14 cellular contexts compared by ENCODE assay signal in the genomic region with DNA sequence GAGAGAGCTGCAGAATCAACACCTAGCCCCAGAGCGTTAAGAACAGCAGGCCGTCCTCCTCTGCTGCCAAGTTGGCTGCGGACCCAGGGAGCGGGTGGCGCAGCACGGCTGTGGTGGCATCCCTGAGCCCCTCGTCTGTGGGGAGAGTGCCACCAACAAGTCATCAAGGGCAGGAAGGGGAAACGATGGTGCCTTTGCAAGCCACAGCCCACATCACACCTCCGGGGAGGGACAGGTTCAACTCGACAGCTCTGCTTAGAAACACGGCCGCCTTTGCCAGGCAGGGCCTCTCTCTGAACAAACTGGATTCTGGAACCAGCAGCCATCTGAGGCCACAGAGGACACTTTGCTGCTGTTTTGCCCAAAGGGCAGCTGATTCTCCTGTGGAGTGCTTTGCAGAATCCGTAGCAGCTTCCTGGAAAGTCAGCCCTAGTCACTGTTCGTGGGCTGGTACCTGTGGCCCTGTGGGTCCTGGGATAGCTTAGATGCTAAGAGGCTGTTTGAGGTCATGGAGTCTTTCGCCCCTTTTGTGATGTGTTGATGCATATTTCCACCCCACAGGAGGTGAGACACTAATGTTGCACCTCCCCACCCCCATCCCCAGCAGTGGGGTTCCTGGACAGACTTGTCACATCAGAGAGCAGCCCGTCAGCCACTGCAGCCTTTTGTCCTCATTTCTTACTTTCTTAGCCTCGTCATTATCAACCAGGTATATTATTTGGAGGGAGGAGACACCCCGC.
DNase-seq lines count a peak whose midpoint lies in the region; ATAC-seq, FAIRE-seq and TF ChIP-seq lines count a peak whose summit lies in the region.
"Had no signal": no experiment of that assay in that cellular context is flagged by ENCODE, and none has a peak within 500 bp of the region (broad histone marks: within the 10 kb centered on the region; RNA-seq: fewer than 3 reads in every experiment).

No MANE protein-coding gene starts in this region.

- no peaks in the 10 kb centered on the region for H3K79me2 ChIP-seq in H9 (ENCODE audit: insufficient read depth, low read length)

- no peak overlapping the region; a peak in 1 of 7 replicates for H3K27ac Mint-ChIP-seq in H9
- H3K27ac Mint-ChIP-seq in activated CD4-positive, alpha-beta memory T cell treated with anti-CD3 and anti-CD28 coated beads for 36 hours: peak overlapping the region; percentile 77
- H3K27ac Mint-ChIP-seq in activated naive CD8-positive, alpha-beta T cell: peak overlapping the region; percentile 54
- H3K27ac Mint-ChIP-seq in WTC11: no peak overlapping the region

- no peak overlapping the region for H3K4me3 Mint-ChIP-seq in H9
- H3K4me3 Mint-ChIP-seq in activated CD4-positive, alpha-beta memory T cell treated with anti-CD3 and anti-CD28 coated beads for 36 hours: no peak overlapping the region
- H3K4me3 Mint-ChIP-seq in activated naive CD8-positive, alpha-beta T cell: peak overlapping the region; percentile 68
- no peak overlapping the region for H3K4me3 Mint-ChIP-seq in WTC11

- POLR2A ChIA-PET in activated CD4-positive, alpha-beta memory T cell treated with anti-CD3 and anti-CD28 coated beads for 36 hours (lab: Charles Lee): no interaction called here
- POLR2A ChIA-PET in WTC11 (lab: Charles Lee): interaction anchor here (0.7 kb wide), 1 partner anchor 1433 kb away, joined by 3 read pairs; no protein-coding TSS in a partner anchor

- H3K36me3 Mint-ChIP-seq in H9 (ENCODE audit: insufficient read depth in 1 of 3, low read depth in 3 of 3) (no peaks in the 10 kb centered on the region), WTC11 (no peaks in the 10 kb centered on the region)
- H3K36me3 Mint-ChIP-seq in activated CD4-positive, alpha-beta memory T cell treated with anti-CD3 and anti-CD28 coated beads for 36 hours: peaks cover 5% of the 10 kb centered on the region
- peaks cover 8% of the 10 kb centered on the region for H3K36me3 Mint-ChIP-seq in activated naive CD8-positive, alpha-beta T cell

- CTCF ChIA-PET in activated CD4-positive, alpha-beta memory T cell treated with anti-CD3 and anti-CD28 coated beads for 36 hours (lab: Charles Lee): interaction anchor here (0.7 kb wide), 1 partner anchor 41 kb away, joined by 5 read pairs; no protein-coding TSS in a partner anchor
- CTCF ChIA-PET in WTC11 (lab: Charles Lee): no interaction called here

- no peak for DNase-seq in H9
- peak; percentile 66 for DNase-seq in activated CD4-positive, alpha-beta memory T cell treated with anti-CD3 and anti-CD28 coated beads for 36 hours
- peak; percentile 17 for DNase-seq in stimulated activated CD4-positive, alpha-beta T cell treated with anti-CD3 and anti-CD28 coated beads, Interleukin-4, amount 100 ng/mL, for 24 hours
- no peak for DNase-seq in GM19239 (ENCODE audit: insufficient read length, low spot score)
- DNase-seq in WTC11 (ENCODE audit: low spot score): no peak
- DNase-seq in NCI-H69 (lab: John Stamatoyannopoulos, UW): no peak
- DNase-seq: activated CD4-positive, CD25-positive, alpha-beta regulatory T cell; aorta; Caco-2; foreskin fibroblast; NCI-H2081; pancreas; SK-N-SH had no signal

- H3K27ac ChIP-seq in H9 (ENCODE audit: insufficient read length, low read depth, low read length): no peak overlapping the region
- H3K27ac ChIP-seq: pancreas had no signal

- no peaks in the 10 kb centered on the region for H3K27me3 ChIP-seq in H9 (ENCODE audit: insufficient read depth, low read length)
- H3K27me3 ChIP-seq: pancreas had no signal

- H3K4me1 Mint-ChIP-seq in H9 (peaks cover 14 to 16% of the 10 kb centered on the region in 2 experiments), WTC11 (no peaks in the 10 kb centered on the region)
- peaks cover 71% of the 10 kb centered on the region for H3K4me1 Mint-ChIP-seq in activated CD4-positive, alpha-beta memory T cell treated with anti-CD3 and anti-CD28 coated beads for 36 hours (ENCODE audit: low read depth)
- H3K4me1 Mint-ChIP-seq in activated naive CD8-positive, alpha-beta T cell (ENCODE audit: low read depth): peaks cover 49% of the 10 kb centered on the region

- H4K91ac ChIP-seq in H9 (ENCODE audit: insufficient read length, low read depth, low read length): no peak overlapping the region

- no CpG with 5 or more reads among the region's 18 CpGs for WGBS in H9 (ENCODE audit: extremely low coverage, insufficient read length, low lambda C conversion rate)

- H2BK20ac ChIP-seq in H9 (ENCODE audit: low read depth, low read length, poor library complexity, severe bottlenecking): no peak overlapping the region

- H4K5ac ChIP-seq in H9 (ENCODE audit: insufficient read length, low read depth, low read length): no peak overlapping the region

- no peak for FAIRE-seq in GM19239 (lab: Jason Lieb, UNC)
- FAIRE-seq: pancreas had no signal

- H3K18ac ChIP-seq in H9 (ENCODE audit: insufficient read length, low read depth, low read length): no peak overlapping the region

- no peaks in the 10 kb centered on the region for H3K9me3 ChIP-seq in H9 (ENCODE audit: control insufficient read depth, low read depth, low read length)
- H3K9me3 ChIP-seq: Caco-2, pancreas, SK-N-SH had no signal

- no peak overlapping the region for H2BK12ac ChIP-seq in H9 (ENCODE audit: insufficient read length, low read depth, low read length)

- H2AFZ ChIP-seq in H9 (ENCODE audit: low read length): no peak overlapping the region

- ATAC-seq in WTC11: no peak
- ATAC-seq: pancreas had no signal

- peak overlapping the region; percentile 52; the same call in 1 of the 2 replicates for H3K14ac ChIP-seq in H9 (ENCODE audit: insufficient read depth, low read length)

- no peak overlapping the region for H3K23ac ChIP-seq in H9 (ENCODE audit: insufficient read length, low read depth, low read length)

- H3K27me3 Mint-ChIP-seq in H9 (ENCODE audit: low read depth): no peaks in the 10 kb centered on the region
- H3K27me3 Mint-ChIP-seq in activated CD4-positive, alpha-beta memory T cell treated with anti-CD3 and anti-CD28 coated beads for 36 hours: no peaks in the 10 kb centered on the region
- H3K27me3 Mint-ChIP-seq in activated naive CD8-positive, alpha-beta T cell: no peaks in the 10 kb centered on the region
- no peaks in the 10 kb centered on the region for H3K27me3 Mint-ChIP-seq in WTC11 (ENCODE audit: low read depth)

- no peak overlapping the region for H2AK5ac ChIP-seq in H9 (ENCODE audit: insufficient read length, low read length)

- no peaks in the 10 kb centered on the region for H3K4me1 ChIP-seq in H9 (ENCODE audit: insufficient read depth, low read length)
- H3K4me1 ChIP-seq: Caco-2, pancreas had no signal

- no peak overlapping the region for H2BK5ac ChIP-seq in H9 (ENCODE audit: insufficient read length, low read length)

- H3K9me3 Mint-ChIP-seq in H9: no peaks in the 10 kb centered on the region
- no peaks in the 10 kb centered on the region for H3K9me3 Mint-ChIP-seq in activated CD4-positive, alpha-beta memory T cell treated with anti-CD3 and anti-CD28 coated beads for 36 hours
- H3K9me3 Mint-ChIP-seq in activated naive CD8-positive, alpha-beta T cell (ENCODE audit: low read depth): no peaks in the 10 kb centered on the region
- H3K9me3 Mint-ChIP-seq in WTC11: no peaks in the 10 kb centered on the region

- no peak overlapping the region for H2BK120ac ChIP-seq in H9 (ENCODE audit: low read depth, low read length, poor library complexity, severe bottlenecking)

- H3K79me1 ChIP-seq in H9 (ENCODE audit: insufficient read depth, low read depth, low read length, poor library complexity, severe bottlenecking): no peaks in the 10 kb centered on the region

- H4K20me1 ChIP-seq in H9 (ENCODE audit: control insufficient read depth, insufficient read depth, insufficient read length): no peaks in the 10 kb centered on the region

- no peak overlapping the region for H3K4me2 ChIP-seq in H9 (ENCODE audit: insufficient read depth, insufficient read length, low read length)
- H3K4me2 ChIP-seq: SK-N-SH had no signal

- H4K8ac ChIP-seq in H9 (replicated peaks; ENCODE audit: insufficient read length, low read depth, low read length): no peak overlapping the region

- no peak overlapping the region for H3T11ph ChIP-seq in H9 (ENCODE audit: low read length)

- no peak for TF ChIP-seq CTCF in H9 (conservative IDR thresholded peaks at IDR 0.05)
- TF ChIP-seq CTCF in WTC11 (IDR thresholded peaks at IDR 0.05): no peak

- H3K23me2 ChIP-seq in H9 (ENCODE audit: insufficient read length, low read depth, low read length, poor library complexity, severe bottlenecking): no peaks in the 10 kb centered on the region

- H2BK15ac ChIP-seq in H9 (ENCODE audit: low read depth, low read length): no peak overlapping the region

- intact Hi-C loops in activated CD4-positive, alpha-beta memory T cell treated with anti-CD3 and anti-CD28 coated beads for 36 hours (cut with micrococcal nuclease): no loop called here

- H3K9ac ChIP-seq in H9 (ENCODE audit: extremely low read depth, insufficient read length, low read length): no peak overlapping the region
- H3K9ac ChIP-seq: SK-N-SH had no signal

- no peak overlapping the region for H3K4ac ChIP-seq in H9 (ENCODE audit: low read depth, low read length)

- no peak overlapping the region for H3K56ac ChIP-seq in H9 (ENCODE audit: insufficient read length, low read depth, low read length)

TF ChIP-seq in WTC11, 78 proteins besides CTCF, POLR2A, EP300 and RAD21 (continues in another document):
- TF ChIP-seq EMX1 (CRISPR knock-in tag; IDR thresholded peaks at IDR 0.05): no peak
- TF ChIP-seq ETV6 (CRISPR knock-in tag; IDR thresholded peaks at IDR 0.05): no peak
- TF ChIP-seq NR3C1 (CRISPR knock-in tag; conservative IDR thresholded peaks at IDR 0.05; ENCODE audit: low read depth): no peak

Comparison
In these comparisons a context has a peak if more than half of its experiments do, and no peak if none do; other contexts are left out.
1. DNase-seq: peak in activated CD4-positive, alpha-beta memory T cell treated with anti-CD3 and anti-CD28 coated beads for 36 hours (single experiment) and stimulated activated CD4-positive, alpha-beta T cell treated with anti-CD3 and anti-CD28 coated beads, Interleukin-4, amount 100 ng/mL, for 24 hours (single experiment); none in H9 (single experiment), GM19239 (single experiment), WTC11 (single experiment) and NCI-H69 (single experiment).
2. H3K27ac Mint-ChIP-seq: peak in activated CD4-positive, alpha-beta memory T cell treated with anti-CD3 and anti-CD28 coated beads for 36 hours (single experiment) and activated naive CD8-positive, alpha-beta T cell (single experiment); none in H9 (0 of 3) and WTC11 (single experiment).